Comparison of ENCODE assay signal across 12 cellular contexts in the genomic region with DNA sequence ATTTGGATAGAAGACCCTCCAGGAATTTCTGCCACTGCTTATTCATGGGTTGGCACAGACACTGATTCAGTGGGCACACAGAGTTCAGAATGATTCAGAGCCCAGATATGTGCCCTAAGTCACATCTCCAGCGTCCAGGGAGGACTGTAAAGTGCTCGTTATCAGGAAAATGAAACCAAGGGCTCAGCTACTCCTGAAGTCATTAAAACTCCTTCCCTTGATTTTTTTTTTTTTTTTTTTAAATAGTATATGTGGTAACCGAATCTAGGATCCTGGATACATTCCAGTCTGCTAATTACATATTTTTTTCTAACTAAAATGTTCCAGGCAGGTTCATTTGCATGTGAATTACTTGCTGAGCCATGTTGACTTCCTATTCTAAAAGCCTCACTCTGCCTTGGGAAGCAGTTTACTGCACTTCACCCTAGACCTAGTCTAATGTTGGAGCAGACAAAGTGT. TPM values are rescaled to one million over a fixed set of nuclear protein-coding genes. Genes with fewer than 3 reads are reported as not detected.
DNase-seq lines count a peak whose midpoint lies in the region; ATAC-seq, FAIRE-seq and TF ChIP-seq lines count a peak whose summit lies in the region.
"Had no signal": no experiment of that assay in that cellular context is flagged by ENCODE, and none has a peak within 500 bp of the region (broad histone marks: within the 10 kb centered on the region; RNA-seq: fewer than 3 reads in every experiment).

No MANE protein-coding gene starts in this region.

- intact Hi-C loops in left lung (cut with DNase I) (no loop called here), ovary (cut with DNase I) (no loop called here), sigmoid colon (cut with DNase I) (no loop called here)

- 25 to 39% (median 31%) methylated on average over 3 of the region's 3 CpGs for WGBS in ovary, 3 donors
- 21 to 61% methylated on average over 3 of the region's 3 CpGs for WGBS in sigmoid colon, 2 donors

- H3K27me3 ChIP-seq in left lung (no peaks in the 10 kb centered on the region), ovary (no peaks in the 10 kb centered on the region), sigmoid colon (no peaks in the 10 kb centered on the region)
- H3K27me3 ChIP-seq: heart left ventricle, pancreas had no signal

- TF ChIP-seq EP300 in ovary (IDR thresholded peaks at IDR 0.05) (no peak), sigmoid colon (IDR thresholded peaks at IDR 0.05) (no peak)

- H3K9me3 ChIP-seq in left lung: no peaks in the 10 kb centered on the region
- H3K9me3 ChIP-seq in ovary: no peaks in the 10 kb centered on the region
- no peaks in the 10 kb centered on the region for H3K9me3 ChIP-seq in sigmoid colon
- H3K9me3 ChIP-seq: heart left ventricle, pancreas had no signal

- DNase-seq in AG08396 (ENCODE audit: low spot score) (peak; percentile 15), HTR-8/SVneo (ENCODE audit: insufficient read length, low spot score) (peak; percentile 37), astrocyte of the cerebellum (ENCODE audit: low read depth) (no peak), left lung (no peak), ovary (no peak), NK-92 (lab: John Stamatoyannopoulos, UW; ENCODE audit: unreplicated experiment) (no peak), sigmoid colon (no peak)
- no peak for DNase-seq in stimulated activated CD4-positive, alpha-beta T cell treated with anti-CD3 and anti-CD28 coated beads, Interleukin-1b, Interleukin-23, amount 100 ng/mL, for 48 hours
- DNase-seq: heart left ventricle, pancreas, SHP77 treated with DMSO at 0.1 percent for 48 hours had no signal

- H3K4me3 ChIP-seq in astrocyte of the cerebellum (ENCODE audit: low read depth, low read length): peak overlapping the region; percentile 27
- H3K4me3 ChIP-seq in left lung: no peak overlapping the region
- H3K4me3 ChIP-seq in ovary: no peak overlapping the region
- H3K4me3 ChIP-seq in sigmoid colon: peak overlapping the region in 2 of 4 donors; percentile 8 to 10
- H3K4me3 ChIP-seq: pancreas had no signal

- in situ Hi-C loops in astrocyte of the cerebellum (cut with HindIII; ENCODE audit: low sequenced_read_pairs): no loop called here

- TF ChIP-seq POLR2A in ovary (IDR thresholded peaks at IDR 0.05): no peak
- TF ChIP-seq POLR2A in sigmoid colon (IDR thresholded peaks at IDR 0.05): no peak

- peak; percentile 71 for ATAC-seq in left lung
- ATAC-seq: stimulated activated memory B cell treated with anti-CD40 and anti-IgM and Interleukin-4, amounts not matched to agents 10 μg/mL and 1 μg/mL and 100 μg/mL, for 72 hours had no signal

- no peak for TF ChIP-seq CTCF in astrocyte of the cerebellum (IDR thresholded peaks at IDR 0.05; ENCODE audit: low read depth, low read length, missing control alignments)
- TF ChIP-seq CTCF in left lung (IDR thresholded peaks at IDR 0.05): no peak
- TF ChIP-seq CTCF in ovary (IDR thresholded peaks at IDR 0.05): no peak
- TF ChIP-seq CTCF in sigmoid colon (IDR thresholded peaks at IDR 0.05): no peak

- FAIRE-seq in HTR-8/SVneo (lab: Jason Lieb, UNC): no peak
- FAIRE-seq: pancreas had no signal

- H3K36me3 ChIP-seq in left lung (no peaks in the 10 kb centered on the region), ovary (no peaks in the 10 kb centered on the region), sigmoid colon (no peaks in the 10 kb centered on the region)
- H3K36me3 ChIP-seq: heart left ventricle, pancreas had no signal

- H3K4me1 ChIP-seq in left lung (peaks cover 3 to 7% of the 10 kb centered on the region in 2 donors), ovary (ENCODE audit: insufficient read depth) (no peaks in the 10 kb centered on the region), sigmoid colon (no peaks in the 10 kb centered on the region)

- peak overlapping the region; percentile 24 to 41 for H3K27ac ChIP-seq in left lung
- H3K27ac ChIP-seq in ovary: no peak overlapping the region
- peak overlapping the region in 2 of 4 donors; percentile 29 to 30 for H3K27ac ChIP-seq in sigmoid colon
- H3K27ac ChIP-seq: heart left ventricle, pancreas had no signal

RNA-seq across cellular contexts. Expression of gene MET, which starts 34.7 kb away (rescaled TPM):
- total RNA-seq in left lung (10 to 100 TPM; 70.0 to 89.3 TPM), ovary (10 to 100 TPM in 1 of 7 donors, 1 to 10 TPM in 6; 2.8 to 33.9 (median 5.8) TPM), sigmoid colon (10 to 100 TPM; 15.9 to 21.6 (median 18.6) TPM)
- polyA plus RNA-seq in ovary (1 to 10 TPM; 1.3 to 5.9 TPM), sigmoid colon (10 to 100 TPM in 1 of 3 donors, 1 to 10 TPM in 2; 1.2 to 10.5 (median 1.8) TPM)

Comparison
In these comparisons a context has a peak if more than half of its experiments do, and no peak if none do; other contexts are left out.
1. DNase-seq: peak in AG08396 (single experiment) and HTR-8/SVneo (single experiment); none in astrocyte of the cerebellum (single experiment), left lung (0 of 2), ovary (0 of 5), NK-92 (single experiment), stimulated activated CD4-positive, alpha-beta T cell treated with anti-CD3 and anti-CD28 coated beads, Interleukin-1b, Interleukin-23, amount 100 ng/mL, for 48 hours (single experiment) and sigmoid colon (single experiment).
2. H3K27ac ChIP-seq: peak in left lung (2 of 2); none in ovary (0 of 2).